In the genomic region with DNA sequence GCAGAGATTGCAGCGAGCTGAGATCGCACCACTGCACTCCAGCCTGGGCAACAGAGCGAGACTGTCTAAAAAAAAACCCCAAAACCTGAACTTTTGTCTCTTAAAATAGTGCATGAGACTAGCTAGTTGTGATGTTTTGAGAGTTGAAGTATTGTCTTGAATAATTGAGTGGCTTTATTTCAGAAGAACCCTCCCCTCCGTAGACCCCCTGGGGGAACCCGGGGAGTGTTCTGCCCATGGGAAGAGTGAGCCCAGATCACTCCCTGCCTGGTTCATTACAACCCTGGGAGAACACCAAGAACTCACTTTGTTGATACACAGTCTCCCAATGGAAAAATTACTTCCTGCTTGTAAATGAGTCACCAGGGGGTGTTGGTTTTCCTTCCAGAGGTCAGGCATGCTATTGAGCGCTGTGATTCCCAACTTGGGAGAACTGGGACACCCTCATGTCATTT, we compare ENCODE assay signal across 11 cellular contexts.
DNase-seq lines count a peak whose midpoint lies in the region; ATAC-seq, FAIRE-seq and TF ChIP-seq lines count a peak whose summit lies in the region.
"Had no signal": no experiment of that assay in that cellular context is flagged by ENCODE, and none has a peak within 500 bp of the region (broad histone marks: within the 10 kb centered on the region; RNA-seq: fewer than 3 reads in every experiment).

No MANE protein-coding gene starts in this region.

- 36% methylated on average over 5 of the region's 6 CpGs for WGBS in A549 (ENCODE audit: missing lambda C conversion rate)
- no CpG with 5 or more reads among the region's 6 CpGs for WGBS in IMR-90 (ENCODE audit: extremely low coverage in 2 of 2, insufficient read length in 1 of 2), 2 experiments
- WGBS in heart right ventricle, 2 donors = 72 to 76% methylated on average over 6 of the region's 6 CpGs

- H3K4me1 ChIP-seq in A549 (no peaks in the 10 kb centered on the region), IMR-90 (ENCODE audit: control insufficient read depth, insufficient read depth, low read length) (no peaks in the 10 kb centered on the region; the same call in 1 of the 2 replicates), heart right ventricle (peaks cover 0 to 14% (median 0%) of the 10 kb centered on the region in 9 donors), foreskin keratinocyte (no peaks in the 10 kb centered on the region)

- no peak overlapping the region for H3K4ac ChIP-seq in IMR-90 (ENCODE audit: low read depth, low read length)

- no peaks in the 10 kb centered on the region for H4K20me1 ChIP-seq in IMR-90 (ENCODE audit: insufficient read depth, low read length)

- no peaks in the 10 kb centered on the region for H3K79me1 ChIP-seq in IMR-90 (ENCODE audit: low read depth in 1 of 2, low read length in 2 of 2)

- H3K18ac ChIP-seq in IMR-90 (ENCODE audit: low read depth, low read length) = no peak overlapping the region

- no peaks in the 10 kb centered on the region for H3K27me3 Mint-ChIP-seq in chondrocyte (ENCODE audit: low read depth)

- H3K4me3 ChIP-seq in A549 (no peak overlapping the region), IMR-90 (ENCODE audit: insufficient read depth, low read depth, low read length) (no peak overlapping the region), heart right ventricle (no peak overlapping the region)

- TF ChIP-seq RAD21 in A549 (conservative IDR thresholded peaks at IDR 0.05 in 1 of 2, IDR thresholded peaks at IDR 0.05 in 1 of 2) = no peak
- TF ChIP-seq RAD21 in IMR-90 (IDR thresholded peaks at IDR 0.05; ENCODE audit: low read length) = no peak

- no peak overlapping the region for H3K23ac ChIP-seq in IMR-90 (ENCODE audit: low read depth, low read length)

- intact Hi-C loops in IMR-90 (cut with micrococcal nuclease) = no loop called here
- intact Hi-C loops in heart right ventricle (cut with DNase I) = loop anchor here in 1 of 10 donors (5.0 kb wide), 1 partner anchor 80 kb away; no protein-coding TSS in a partner anchor

- no peak for TF ChIP-seq POLR2A in A549 (IDR thresholded peaks at IDR 0.05; ENCODE audit: low read length)
- TF ChIP-seq POLR2A in IMR-90 (IDR thresholded peaks at IDR 0.05; ENCODE audit: low read depth, low read length) = no peak

- H2BK5ac ChIP-seq in IMR-90 (ENCODE audit: low read depth, low read length, poor library complexity, severe bottlenecking) = no peak overlapping the region

- H3K36me3 ChIP-seq in IMR-90 (ENCODE audit: control insufficient read depth, insufficient read depth, low read length) (no peaks in the 10 kb centered on the region), heart right ventricle (no peaks in the 10 kb centered on the region)

- in situ Hi-C loops in IMR-90 (cut with MboI; ENCODE audit: low sequenced_read_pairs) = no loop called here

- no peak overlapping the region for H3K14ac ChIP-seq in IMR-90 (replicated peaks; ENCODE audit: low read depth, low read length)

- no peak overlapping the region; the same call in 1 of the 2 replicates for H4K5ac ChIP-seq in IMR-90 (ENCODE audit: low read depth, low read length)

- no peak for TF ChIP-seq CTCF in A549 (IDR thresholded peaks at IDR 0.05)
- TF ChIP-seq CTCF in IMR-90 (conservative IDR thresholded peaks at IDR 0.05; ENCODE audit: low read depth, low read length) = no peak
- no peak for TF ChIP-seq CTCF in heart right ventricle (IDR thresholded peaks at IDR 0.05)
- TF ChIP-seq CTCF in chondrocyte (IDR thresholded peaks at IDR 0.05) = no peak
- no peak for TF ChIP-seq CTCF in foreskin keratinocyte (conservative IDR thresholded peaks at IDR 0.05)

- no TSS peak for BruUV-seq in IMR-90 (replicated peaks; lab: Mats Ljungman, UMichigan)

- no peaks in the 10 kb centered on the region for H3K36me3 Mint-ChIP-seq in chondrocyte (ENCODE audit: low read depth)

- H3K9me3 ChIP-seq in A549 (no peaks in the 10 kb centered on the region), IMR-90 (ENCODE audit: control insufficient read depth, insufficient read depth, low read length) (no peaks in the 10 kb centered on the region), heart right ventricle (no peaks in the 10 kb centered on the region)

- no peak overlapping the region for H2AK5ac ChIP-seq in IMR-90 (ENCODE audit: low read depth, low read length)

- no peak overlapping the region for H2BK20ac ChIP-seq in IMR-90 (ENCODE audit: low read depth, low read length)

- no peak overlapping the region for H2AK9ac ChIP-seq in IMR-90 (replicated peaks; ENCODE audit: low read depth, low read length, poor library complexity)

- H2BK15ac ChIP-seq in IMR-90 (ENCODE audit: low read depth, low read length) = no peak overlapping the region

- H4K8ac ChIP-seq in IMR-90 (ENCODE audit: low read depth in 2 of 2, low read length in 2 of 2) = no peak overlapping the region

- CTCF ChIA-PET in A549 (lab: Yijun Ruan, JAX) = no interaction called here
- CTCF ChIA-PET in IMR-90 (lab: Yijun Ruan, JAX) = no interaction called here

- H3K9me3 Mint-ChIP-seq in chondrocyte (ENCODE audit: low read depth) = peaks cover 4% of the 10 kb centered on the region

- H2BK120ac ChIP-seq in IMR-90 (ENCODE audit: low read depth, low read length) = no peak overlapping the region

- TF ChIP-seq EP300 in A549 (IDR thresholded peaks at IDR 0.05) = no peak

- H3K56ac ChIP-seq in IMR-90 (ENCODE audit: extremely low read depth, insufficient read depth, low read length) = no peak overlapping the region

- ATAC-seq in A549 = no peak
- peak; percentile 64 for ATAC-seq in GM21360 (IDR thresholded peaks at IDR 0.05; ENCODE audit: unreplicated experiment)
- ATAC-seq in IMR-90 (ENCODE audit: low read depth) = peak; percentile 60
- peak; percentile 55 to 94 (median 88) for ATAC-seq in heart right ventricle
- ATAC-seq in foreskin keratinocyte = no peak

- H4K91ac ChIP-seq in IMR-90 (ENCODE audit: insufficient read depth, low read depth, low read length) = no peak overlapping the region

- no peak overlapping the region for H3K4me3 Mint-ChIP-seq in chondrocyte (ENCODE audit: unreplicated experiment)

- dilution Hi-C loops in IMR-90 (cut with HindIII; ENCODE audit: low sequenced_read_pairs, unreplicated experiment) = no loop called here

- peak overlapping the region; percentile 38 for H2AFZ ChIP-seq in IMR-90 (replicated peaks; ENCODE audit: low read length, poor library complexity)

- no peak overlapping the region for H3K9ac ChIP-seq in IMR-90 (ENCODE audit: low read depth, low read length)

- no peak for FAIRE-seq in A549 (lab: Jason Lieb, UNC)
- FAIRE-seq: H1 had no signal

- no peaks in the 10 kb centered on the region for H3K9me1 ChIP-seq in IMR-90 (ENCODE audit: insufficient read depth, low read length)

- no peak overlapping the region for H3K27ac Mint-ChIP-seq in chondrocyte (ENCODE audit: unreplicated experiment)

- H3K4me2 ChIP-seq in A549 (0 out of 3 replicates have a peak overlapping the region, but pooled peaks have one; percentile 22), IMR-90 (ENCODE audit: low read depth, low read length) (no peak overlapping the region)

- H3K27ac ChIP-seq in A549 = no peak overlapping the region
- H3K27ac ChIP-seq in IMR-90 (ENCODE audit: insufficient read depth, low read length) = peak overlapping the region; percentile 45; the same call in 1 of the 2 replicates
- peak overlapping the region in 4 of 10 donors; percentile 19 to 61 (median 32) for H3K27ac ChIP-seq in heart right ventricle
- H3K27ac ChIP-seq in foreskin keratinocyte = no peak overlapping the region

- H3K27me3 ChIP-seq in IMR-90 (ENCODE audit: control insufficient read depth, insufficient read depth, low read length) = no peaks in the 10 kb centered on the region
- no peaks in the 10 kb centered on the region for H3K27me3 ChIP-seq in heart right ventricle
- no peaks in the 10 kb centered on the region for H3K27me3 ChIP-seq in foreskin keratinocyte

- peak; percentile 15 to 32 for DNase-seq in A549 (ENCODE audit: low read depth in 1 of 2, low spot score in 1 of 2)
- DNase-seq in IMR-90 = peak; percentile 56
- DNase-seq in heart right ventricle = peak; percentile 23 to 36
- DNase-seq in chondrocyte (ENCODE audit: low spot score) = no peak
- DNase-seq in activated CD4-positive, alpha-beta T cell treated with anti-CD3 and anti-CD28 coated beads, Interleukin-2, amount 50 U/mL, for 4 hours = no peak
- no peak for DNase-seq in foreskin keratinocyte
- DNase-seq in activated T-cell treated with anti-CD3 and anti-CD28 coated beads, Interleukin-2, amount 50 U/mL, for 1 hour = no peak
- DNase-seq: glutamatergic neuron; stimulated activated naive CD4-positive, alpha-beta T cell treated with Interleukin-2 at 50 U/mL for 16 hours had no signal

- POLR2A ChIA-PET in A549 (lab: Yijun Ruan, JAX) (interaction anchor here (0.7 kb wide), 1 partner anchor 45 kb away, joined by 3 read pairs; no protein-coding TSS in a partner anchor), IMR-90 (lab: Charles Lee; ENCODE audit: unreplicated experiment) (interaction anchor here (0.7 kb wide), 1 partner anchor 8 kb away, joined by 3 read pairs; no protein-coding TSS in a partner anchor)

- H3K4me1 Mint-ChIP-seq in chondrocyte (ENCODE audit: low read depth) = peaks cover 4% of the 10 kb centered on the region

TF ChIP-seq in A549, 52 proteins besides CTCF, POLR2A, EP300 and RAD21 (continues in another document):
- no peak for TF ChIP-seq SREBF2 (IDR thresholded peaks at IDR 0.05)
- TF ChIP-seq HOXB13 (CRISPR knock-in tag; IDR thresholded peaks at IDR 0.05; ENCODE audit: low read depth) = no peak

TF ChIP-seq in IMR-90, 13 proteins besides CTCF, POLR2A, EP300 and RAD21:
- TF ChIP-seq FOS (IDR thresholded peaks at IDR 0.05; ENCODE audit: low read depth, low read length) (0 out of 2 replicates have a peak, but pooled peaks have one; percentile 24), NFE2L2 (IDR thresholded peaks at IDR 0.05; ENCODE audit: low read depth, low read length) (no peak)

Comparison
In these comparisons a context has a peak if more than half of its experiments do, and no peak if none do; other contexts are left out.
1. ATAC-seq: peak in GM21360 (single experiment), IMR-90 (single experiment) and heart right ventricle (8 of 8); none in A549 (0 of 2) and foreskin keratinocyte (single experiment).
2. DNase-seq: peak in A549 (2 of 2), IMR-90 (single experiment) and heart right ventricle (2 of 2); none in chondrocyte (single experiment), activated CD4-positive, alpha-beta T cell treated with anti-CD3 and anti-CD28 coated beads, Interleukin-2, amount 50 U/mL, for 4 hours (0 of 2), foreskin keratinocyte (0 of 2) and activated T-cell treated with anti-CD3 and anti-CD28 coated beads, Interleukin-2, amount 50 U/mL, for 1 hour (single experiment).